In genomic region chr2:239936838-239937581, GRCh38 we compare ENCODE assay signal across 20 cellular contexts.
DNase-seq lines count a peak whose midpoint lies in the region; ATAC-seq and TF ChIP-seq lines count a peak whose summit lies in the region.
"Had no signal": no experiment of that assay in that cellular context is flagged by ENCODE, and none has a peak within 500 bp of the region (broad histone marks: within the 10 kb centered on the region; RNA-seq: fewer than 3 reads in every experiment).

No MANE protein-coding gene starts in this region.

- POLR2A ChIA-PET in activated CD8-positive, alpha-beta T cell treated with anti-CD3 and anti-CD28 coated beads for 36 hours (lab: Charles Lee), result no interaction called here

- H3K4me3 ChIP-seq in NB4 (ENCODE audit: low read depth, low read length) (peak overlapping the region; percentile 61), spleen (no peak overlapping the region), BE2C (ENCODE audit: low read depth, low read length) (no peak overlapping the region)
- H3K4me3 ChIP-seq: pancreas, upper lobe of left lung had no signal

- H3K27me3 ChIP-seq in spleen (replicated peaks in 1 of 7), result peaks cover 0 to 4% (median 0%) of the 10 kb centered on the region in 7 donors
- H3K27me3 ChIP-seq in BE2C, result no peaks in the 10 kb centered on the region
- H3K27me3 ChIP-seq: pancreas, upper lobe of left lung had no signal

- 71 to 87% (median 80%) methylated on average over 18 of the region's 18 CpGs for WGBS in spleen, 5 donors

- H3K36me3 ChIP-seq in spleen (peaks cover 0 to 4% (median 0%) of the 10 kb centered on the region in 6 donors), BE2C (no peaks in the 10 kb centered on the region)
- H3K36me3 ChIP-seq: pancreas, upper lobe of left lung had no signal

- TF ChIP-seq CTCF in NB4 (IDR thresholded peaks at IDR 0.05; ENCODE audit: low read depth, low read length), result no peak
- no peak for TF ChIP-seq CTCF in spleen (IDR thresholded peaks at IDR 0.05 in 8 of 11, conservative IDR thresholded peaks at IDR 0.05 in 3 of 11)
- no peak for TF ChIP-seq CTCF in BE2C (IDR thresholded peaks at IDR 0.05; ENCODE audit: low read depth, low read length)
- TF ChIP-seq CTCF in activated CD8-positive, alpha-beta T cell treated with anti-CD3 and anti-CD28 coated beads for 36 hours (IDR thresholded peaks at IDR 0.05), result no peak

- intact Hi-C loops in spleen (cut with DNase I; ENCODE audit: low total_unique reads), result no loop called here
- intact Hi-C loops in activated CD8-positive, alpha-beta T cell treated with anti-CD3 and anti-CD28 coated beads for 36 hours (cut with micrococcal nuclease), result no loop called here

- H3K4me1 Mint-ChIP-seq in activated CD8-positive, alpha-beta memory T cell treated with anti-CD3 and anti-CD28 coated beads, Interleukin-2, amount 10 ng/mL, durations not matched to agents 7 days and 5 days, result peaks cover 4% of the 10 kb centered on the region
- peaks cover 5% of the 10 kb centered on the region for H3K4me1 Mint-ChIP-seq in activated CD8-positive, alpha-beta T cell treated with anti-CD3 and anti-CD28 coated beads for 36 hours (ENCODE audit: low read depth)

- CTCF ChIA-PET in activated CD8-positive, alpha-beta memory T cell treated with anti-CD3 and anti-CD28 coated beads, Interleukin-2, amount 10 ng/mL, durations not matched to agents 7 days and 5 days (lab: Charles Lee), result interaction anchor here (1.2 to 1.7 kb wide), 2 partner anchors 8 to 53 kb away, joined by 3 to 6 read pairs; no protein-coding TSS in a partner anchor
- CTCF ChIA-PET in activated CD8-positive, alpha-beta T cell treated with anti-CD3 and anti-CD28 coated beads for 36 hours (lab: Charles Lee), result interaction anchor here (2.3 kb wide), 1 partner anchor 55 kb away, joined by 9 read pairs; no protein-coding TSS in a partner anchor

- TF ChIP-seq POLR2A in NB4 (IDR thresholded peaks at IDR 0.05; ENCODE audit: extremely low read depth, insufficient read length) (no peak), spleen (IDR thresholded peaks at IDR 0.05) (no peak)

- H3K27ac ChIP-seq in spleen (peak overlapping the region in 3 of 8 donors; percentile 55 to 75 (median 74)), caudate nucleus (ENCODE audit: low read depth, low read length) (no peak overlapping the region)
- H3K27ac ChIP-seq: pancreas had no signal

- ATAC-seq in activated CD8-positive, alpha-beta memory T cell treated with anti-CD3 and anti-CD28 coated beads, Interleukin-2, amount 10 ng/mL, durations not matched to agents 7 days and 5 days, result no peak
- no peak for ATAC-seq in activated CD8-positive, alpha-beta T cell treated with anti-CD3 and anti-CD28 coated beads for 36 hours
- ATAC-seq: Panc1; SK-N-SH treated with all-trans-retinoic acid at 6 μM for 48 hours; stimulated activated naive B cell treated with anti-CD40 and anti-IgM and Interleukin-4, amounts not matched to agents 10 μg/mL and 1 μg/mL and 100 μg/mL, for 72 hours had no signal

- H3K27ac Mint-ChIP-seq in activated CD8-positive, alpha-beta memory T cell treated with anti-CD3 and anti-CD28 coated beads, Interleukin-2, amount 10 ng/mL, durations not matched to agents 7 days and 5 days, result no peak overlapping the region
- no peak overlapping the region for H3K27ac Mint-ChIP-seq in activated CD8-positive, alpha-beta T cell treated with anti-CD3 and anti-CD28 coated beads for 36 hours

- no peaks in the 10 kb centered on the region for H3K9me3 Mint-ChIP-seq in activated CD8-positive, alpha-beta memory T cell treated with anti-CD3 and anti-CD28 coated beads, Interleukin-2, amount 10 ng/mL, durations not matched to agents 7 days and 5 days (ENCODE audit: low read depth)
- H3K9me3 Mint-ChIP-seq in activated CD8-positive, alpha-beta T cell treated with anti-CD3 and anti-CD28 coated beads for 36 hours, result no peaks in the 10 kb centered on the region
- H3K9me3 Mint-ChIP-seq: CD8-positive, alpha-beta memory T cell had no signal

- H3K9me3 ChIP-seq in spleen, result peaks cover 0 to 4% (median 0%) of the 10 kb centered on the region in 8 donors
- H3K9me3 ChIP-seq in BE2C, result no peaks in the 10 kb centered on the region
- H3K9me3 ChIP-seq: pancreas, upper lobe of left lung had no signal

- H3K27me3 Mint-ChIP-seq in activated CD8-positive, alpha-beta memory T cell treated with anti-CD3 and anti-CD28 coated beads, Interleukin-2, amount 10 ng/mL, durations not matched to agents 7 days and 5 days, result no peaks in the 10 kb centered on the region
- peaks cover 6% of the 10 kb centered on the region for H3K27me3 Mint-ChIP-seq in activated CD8-positive, alpha-beta T cell treated with anti-CD3 and anti-CD28 coated beads for 36 hours

- no peak overlapping the region for H3K4me3 Mint-ChIP-seq in activated CD8-positive, alpha-beta memory T cell treated with anti-CD3 and anti-CD28 coated beads, Interleukin-2, amount 10 ng/mL, durations not matched to agents 7 days and 5 days
- H3K4me3 Mint-ChIP-seq in activated CD8-positive, alpha-beta T cell treated with anti-CD3 and anti-CD28 coated beads for 36 hours, result no peak overlapping the region
- H3K4me3 Mint-ChIP-seq: stimulated activated naive B cell treated with anti-CD40 and anti-IgM and Interleukin-4, amounts not matched to agents 10 μg/mL and 1 μg/mL and 100 μg/mL, for 72 hours had no signal

- no peaks in the 10 kb centered on the region for H3K36me3 Mint-ChIP-seq in activated CD8-positive, alpha-beta memory T cell treated with anti-CD3 and anti-CD28 coated beads, Interleukin-2, amount 10 ng/mL, durations not matched to agents 7 days and 5 days
- no peaks in the 10 kb centered on the region for H3K36me3 Mint-ChIP-seq in activated CD8-positive, alpha-beta T cell treated with anti-CD3 and anti-CD28 coated beads for 36 hours (ENCODE audit: low read depth)
- H3K36me3 Mint-ChIP-seq: CD8-positive, alpha-beta memory T cell had no signal

- H3K4me1 ChIP-seq in spleen (peaks cover 0 to 18% (median 5%) of the 10 kb centered on the region in 6 donors), BE2C (no peaks in the 10 kb centered on the region)
- H3K4me1 ChIP-seq: pancreas, upper lobe of left lung had no signal

- peak; percentile 38 for DNase-seq in activated CD8-positive, alpha-beta memory T cell treated with anti-CD3 and anti-CD28 coated beads, Interleukin-2, amount 50 U/mL, for 48 hours
- no peak for DNase-seq in activated CD8-positive, alpha-beta memory T cell treated with anti-CD3 and anti-CD28 coated beads, Interleukin-2, amount 10 ng/mL, durations not matched to agents 7 days and 5 days
- peak; percentile 72 for DNase-seq in NB4 (ENCODE audit: low read depth)
- DNase-seq in islet precursor cell, result peak; percentile 32
- DNase-seq in spleen, result peak; percentile 38
- no peak for DNase-seq in caudate nucleus (lab: John Stamatoyannopoulos, UW)
- no peak for DNase-seq in BE2C
- no peak for DNase-seq in activated CD8-positive, alpha-beta T cell treated with anti-CD3 and anti-CD28 coated beads for 36 hours
- DNase-seq: activated CD4-positive, alpha-beta T cell treated with anti-CD3 and anti-CD28 coated beads, Interleukin-2, amount 50 U/mL, for 1 hour; amniotic stem cell; foreskin fibroblast; Karpas-422; NCI-H1417 treated with DMSO at 0.1 percent for 48 hours; NCI-H82; stimulated activated naive B cell treated with anti-CD40 and anti-IgM and Interleukin-4, amounts not matched to agents 10 μg/mL and 1 μg/mL and 100 μg/mL, for 72 hours had no signal

Comparison
In these comparisons a context has a peak if more than half of its experiments do, and no peak if none do; other contexts are left out.
1. DNase-seq: peak in activated CD8-positive, alpha-beta memory T cell treated with anti-CD3 and anti-CD28 coated beads, Interleukin-2, amount 50 U/mL, for 48 hours (single experiment), NB4 (single experiment), islet precursor cell (single experiment) and spleen (single experiment); none in activated CD8-positive, alpha-beta memory T cell treated with anti-CD3 and anti-CD28 coated beads, Interleukin-2, amount 10 ng/mL, durations not matched to agents 7 days and 5 days (single experiment), caudate nucleus (0 of 61), BE2C (single experiment) and activated CD8-positive, alpha-beta T cell treated with anti-CD3 and anti-CD28 coated beads for 36 hours (single experiment).